ENCODE assay signal across 1 cellular context in the genomic region with DNA sequence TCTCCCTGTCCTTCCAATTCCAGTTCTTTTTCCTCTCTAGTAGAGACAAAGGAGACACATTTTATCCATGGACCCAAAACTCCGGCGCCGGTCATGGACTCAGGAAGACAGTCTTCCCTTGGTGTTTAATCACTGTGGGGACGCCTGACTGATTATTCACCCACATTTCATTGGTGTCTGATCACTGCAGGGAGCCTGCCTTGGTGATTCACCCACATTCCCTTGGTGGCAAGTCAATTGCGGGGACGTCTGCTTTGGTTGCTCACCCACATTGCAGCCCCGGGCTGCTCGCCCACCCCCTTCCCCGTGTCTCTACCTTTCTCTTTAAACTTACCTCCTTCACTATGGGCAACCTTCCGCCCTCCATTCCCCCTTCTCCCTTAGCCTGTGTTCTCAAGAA.
TF ChIP-seq lines count a peak whose summit lies in the region.

No MANE protein-coding gene starts in this region.

TF ChIP-seq in IMR-90, 13 proteins besides CTCF, POLR2A, EP300 and RAD21:
- TF ChIP-seq FOS (IDR thresholded peaks at IDR 0.05; ENCODE audit: low read depth, low read length) (peak; percentile 72), BHLHE40 (IDR thresholded peaks at IDR 0.05; ENCODE audit: low read depth, low read length) (peak; percentile 48; the same call in 1 of the 2 replicates)
